ENCODE assay signal across 1 cellular context in genomic region chr10:14904864-14905263, GRCh38.
TF ChIP-seq lines count a peak whose summit lies in the region.

No MANE protein-coding gene starts in this region.

TF ChIP-seq in A549, 52 proteins besides CTCF, POLR2A, EP300 and RAD21 (continued from another document):
- no peak for TF ChIP-seq REST (IDR thresholded peaks at IDR 0.05)
- no peak for TF ChIP-seq FOXS1 (CRISPR knock-in tag; IDR thresholded peaks at IDR 0.05)
- no peak for TF ChIP-seq USF2 (IDR thresholded peaks at IDR 0.05)
- no peak for TF ChIP-seq ZNF302 (CRISPR knock-in tag; IDR thresholded peaks at IDR 0.05)
